Comparison of ENCODE assay signal across 12 cellular contexts in the genomic region with DNA sequence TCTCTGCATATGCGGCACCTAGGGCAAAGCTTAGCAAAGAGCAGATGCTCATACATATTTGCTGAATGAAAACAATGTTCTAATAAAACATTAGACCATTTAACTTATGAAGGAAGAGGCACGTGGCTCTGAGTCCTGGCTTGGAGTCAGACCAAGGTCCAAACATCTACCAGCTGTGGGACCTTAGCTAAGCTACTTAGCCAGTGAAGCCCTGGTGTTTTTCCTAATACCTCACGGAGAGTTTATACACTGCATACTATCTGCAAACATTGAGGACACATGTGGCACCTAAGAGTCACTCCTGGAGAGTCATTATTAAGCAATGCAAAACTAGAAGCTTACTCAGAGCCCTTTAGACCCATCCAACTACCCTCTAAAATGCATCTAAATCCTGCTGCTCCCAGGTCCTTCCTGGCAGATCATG. TPM values are rescaled to one million over a fixed set of nuclear protein-coding genes. Genes with fewer than 3 reads are reported as not detected.
DNase-seq lines count a peak whose midpoint lies in the region; ATAC-seq and TF ChIP-seq lines count a peak whose summit lies in the region.
"Had no signal": no experiment of that assay in that cellular context is flagged by ENCODE, and none has a peak within 500 bp of the region (broad histone marks: within the 10 kb centered on the region; RNA-seq: fewer than 3 reads in every experiment).

No MANE protein-coding gene starts in this region.

- H3K4me1 ChIP-seq in heart left ventricle: peaks cover 0 to 40% (median 15%) of the 10 kb centered on the region in 12 donors
- peaks cover 10 to 25% of the 10 kb centered on the region in 2 donors for H3K4me1 ChIP-seq in aorta (ENCODE audit: control insufficient read depth in 1 of 2, insufficient read depth in 2 of 2, low read length in 2 of 2)

- no peak overlapping the region for H3K27ac Mint-ChIP-seq in effector memory CD8-positive, alpha-beta T cell

- H3K27me3 Mint-ChIP-seq in effector memory CD8-positive, alpha-beta T cell: no peaks in the 10 kb centered on the region

- no peaks in the 10 kb centered on the region for H3K36me3 Mint-ChIP-seq in effector memory CD8-positive, alpha-beta T cell (ENCODE audit: insufficient read depth)

- H3K27ac ChIP-seq in heart left ventricle: peak overlapping the region in 1 of 12 donors; percentile 58
- H3K27ac ChIP-seq in aorta (ENCODE audit: low read depth in 1 of 2, low read length in 2 of 2): peak overlapping the region; percentile 62 to 85

- no peaks in the 10 kb centered on the region for H3K4me1 Mint-ChIP-seq in effector memory CD8-positive, alpha-beta T cell (ENCODE audit: low read depth in 2 of 2)

- peaks cover 0 to 3% (median 0%) of the 10 kb centered on the region in 12 donors for H3K9me3 ChIP-seq in heart left ventricle
- no peaks in the 10 kb centered on the region for H3K9me3 ChIP-seq in aorta (ENCODE audit: control insufficient read depth, low read length)

- no peak overlapping the region for H3K4me3 Mint-ChIP-seq in effector memory CD8-positive, alpha-beta T cell

- 45 to 61% (median 48%) methylated on average over 3 of the region's 3 CpGs for WGBS in heart left ventricle, 4 donors
- 6 to 11% methylated on average over 3 of the region's 3 CpGs for WGBS in aorta, 2 donors

- TF ChIP-seq POLR2A in heart left ventricle (IDR thresholded peaks at IDR 0.05): no peak

- TF ChIP-seq CTCF in heart left ventricle (IDR thresholded peaks at IDR 0.05): no peak
- no peak for TF ChIP-seq CTCF in epithelial cell of proximal tubule (conservative IDR thresholded peaks at IDR 0.05; ENCODE audit: low read depth, low read length)

- no peak overlapping the region for H3K4me3 ChIP-seq in heart left ventricle
- H3K4me3 ChIP-seq in epithelial cell of proximal tubule (ENCODE audit: low read depth, low read length): peak overlapping the region; percentile 25
- H3K4me3 ChIP-seq in aorta (ENCODE audit: low read length in 2 of 2): no peak overlapping the region

- peak; percentile 49 to 71 (median 56) for ATAC-seq in heart left ventricle
- ATAC-seq in aorta (ENCODE audit: low FRiP score): peak; percentile 53
- ATAC-seq in HG03469 (IDR thresholded peaks at IDR 0.05; ENCODE audit: unreplicated experiment): no peak
- ATAC-seq in HG03175 (IDR thresholded peaks at IDR 0.05; ENCODE audit: unreplicated experiment): no peak
- no peak for ATAC-seq in effector memory CD8-positive, alpha-beta T cell (replicated peaks)

- DNase-seq in heart left ventricle (peak in 1 of 5 donors; percentile 49), cardiac septum (ENCODE audit: low spot score) (no peak), epithelial cell of proximal tubule (ENCODE audit: low read depth) (peak; percentile 73), mucosa of gallbladder (ENCODE audit: low spot score) (peak; percentile 76), aorta (no peak)
- DNase-seq in effector memory CD8-positive, alpha-beta T cell: no peak
- DNase-seq: activated CD8-positive, alpha-beta memory T cell treated with anti-CD3 and anti-CD28 coated beads, Interleukin-2, amount 50 U/mL, for 48 hours; caudate nucleus; NCI-H524 treated with DMSO at 0.1 percent for 48 hours had no signal

- H3K36me3 ChIP-seq in heart left ventricle (no peaks in the 10 kb centered on the region), aorta (ENCODE audit: control insufficient read depth in 1 of 2, insufficient read depth in 2 of 2, low read length in 1 of 2) (no peaks in the 10 kb centered on the region)

- peaks cover 7% of the 10 kb centered on the region in 2 donors for H3K9me3 Mint-ChIP-seq in effector memory CD8-positive, alpha-beta T cell

- intact Hi-C loops in heart left ventricle (cut with DNase I): loop anchor here in 2 of 10 donors (10.0 kb wide), 2 partner anchors 188 to 488 kb away; no protein-coding TSS in a partner anchor
- intact Hi-C loops in cardiac septum (cut with DNase I): no loop called here
- intact Hi-C loops in aorta (cut with DNase I): loop anchor here (10.0 kb wide), 2 partner anchors 328 to 408 kb away; no protein-coding TSS in a partner anchor

- H3K27me3 ChIP-seq in heart left ventricle: no peaks in the 10 kb centered on the region
- H3K27me3 ChIP-seq in aorta (ENCODE audit: control insufficient read depth in 1 of 2, insufficient read depth in 2 of 2, low read length in 1 of 2): no peaks in the 10 kb centered on the region

RNA-seq across cellular contexts. Expression of gene PDGFC, which starts 9.0 kb away (rescaled TPM):
- 10 to 100 TPM in 7 of 9 donors, 1 to 10 TPM in 2; 8.7 to 29.6 (median 17.3) TPM for total RNA-seq in heart left ventricle
- 1 to 10 TPM; 2.5 to 5.1 TPM for polyA plus RNA-seq in heart left ventricle
- total RNA-seq in cardiac septum: 16.9 TPM
- 56.7 and 64.7 TPM in 2 replicates for total RNA-seq in epithelial cell of proximal tubule
- total RNA-seq in mucosa of gallbladder: 45.2 TPM
- total RNA-seq in aorta: 10 to 100 TPM; 45.6 to 51.5 TPM
- polyA plus RNA-seq in aorta: 10 to 100 TPM; 11.8 to 12.8 TPM
- total RNA-seq: T-helper 1 cell treated with Interleukin-12 subunit alpha and Interleukin-12 subunit beta and Interleukin-4 antibody, amounts not matched to agents 30 ng/mL and 1 ng/mL, for 36 hours had no signal

Comparison
In these comparisons a context has a peak if more than half of its experiments do, and no peak if none do; other contexts are left out.
1. ATAC-seq: peak in heart left ventricle (4 of 4) and aorta (single experiment); none in HG03469 (single experiment), HG03175 (single experiment) and effector memory CD8-positive, alpha-beta T cell (single experiment).
2. DNase-seq: peak in epithelial cell of proximal tubule (single experiment) and mucosa of gallbladder (single experiment); none in cardiac septum (single experiment), aorta (0 of 2) and effector memory CD8-positive, alpha-beta T cell (0 of 3).